ENCODE assay signal across 8 cellular contexts in genomic region chr4:80183196-80184052, GRCh38. TPM values are rescaled to one million over a fixed set of nuclear protein-coding genes. Genes with fewer than 3 reads are reported as not detected.
A peak's percentile ranks its signal among the peaks of the same experiment; 100 is the strongest.
DNase-seq lines count a peak whose midpoint lies in the region; ATAC-seq, FAIRE-seq and TF ChIP-seq lines count a peak whose summit lies in the region.

No MANE protein-coding gene starts in this region.

- peaks cover 33% of the 10 kb centered on the region for H3K27me3 Mint-ChIP-seq in activated naive CD8-positive, alpha-beta T cell treated with anti-CD3 and anti-CD28 coated beads, Interleukin-2, amount 10 ng/mL, durations not matched to agents 7 days and 5 days

- H3K36me3 ChIP-seq in H7 (replicated peaks; ENCODE audit: control insufficient read depth, insufficient read depth, low read length) (no peaks in the 10 kb centered on the region), iPS-20b (ENCODE audit: insufficient read depth, low read depth, low read length) (no peaks in the 10 kb centered on the region), small intestine (ENCODE audit: control insufficient read depth in 2 of 2, insufficient read depth in 2 of 2, low read length in 2 of 2) (no peaks in the 10 kb centered on the region)

- FAIRE-seq in small intestine (lab: Jason Lieb, UNC), result no peak

- H3K27ac Mint-ChIP-seq in activated naive CD8-positive, alpha-beta T cell treated with anti-CD3 and anti-CD28 coated beads, Interleukin-2, amount 10 ng/mL, durations not matched to agents 7 days and 5 days, result peak overlapping the region; percentile 74

- no peak for TF ChIP-seq CTCF in NB4 (IDR thresholded peaks at IDR 0.05; ENCODE audit: low read depth, low read length)

- TF ChIP-seq POLR2A in NB4 (IDR thresholded peaks at IDR 0.05; ENCODE audit: extremely low read depth, insufficient read length), result no peak

- H3K27ac ChIP-seq in iPS-20b (ENCODE audit: low read length), result no peak overlapping the region
- peak overlapping the region in 1 of 2 donors; percentile 33 for H3K27ac ChIP-seq in small intestine (ENCODE audit: low read depth in 1 of 2, low read length in 1 of 2)

- 4 to 5% (median 5%) methylated on average over 41 to 55 of the region's 55 CpGs for WGBS in small intestine, 3 donors

- H3K4me3 ChIP-seq in H7 (ENCODE audit: insufficient read depth, low read depth, low read length) (peak overlapping the region; percentile 57), NB4 (ENCODE audit: low read depth, low read length) (peak overlapping the region; percentile 82), iPS-20b (ENCODE audit: low read length) (peak overlapping the region; percentile 73), small intestine (ENCODE audit: low read depth in 1 of 2, low read length in 2 of 2) (peak overlapping the region; percentile 30 to 40)

- peaks cover 8% of the 10 kb centered on the region for H3K9me3 Mint-ChIP-seq in activated naive CD8-positive, alpha-beta T cell treated with anti-CD3 and anti-CD28 coated beads, Interleukin-2, amount 10 ng/mL, durations not matched to agents 7 days and 5 days

- peak; percentile 62 for ATAC-seq in activated naive CD8-positive, alpha-beta T cell treated with anti-CD3 and anti-CD28 coated beads, Interleukin-2, amount 10 ng/mL, durations not matched to agents 7 days and 5 days (ENCODE audit: low read depth)

- peaks cover 76% of the 10 kb centered on the region for H3K27me3 ChIP-seq in H7 (ENCODE audit: control insufficient read depth, insufficient read depth, low read length)
- H3K27me3 ChIP-seq in iPS-20b (ENCODE audit: insufficient read depth, low read length), result peaks cover 88% of the 10 kb centered on the region
- peaks cover 0 to 1% of the 10 kb centered on the region in 2 donors for H3K27me3 ChIP-seq in small intestine (ENCODE audit: control insufficient read depth in 2 of 2, insufficient read depth in 2 of 2, low read length in 2 of 2)

- H3K4me3 Mint-ChIP-seq in activated naive CD8-positive, alpha-beta T cell treated with anti-CD3 and anti-CD28 coated beads, Interleukin-2, amount 10 ng/mL, durations not matched to agents 7 days and 5 days, result peak overlapping the region; percentile 93

- POLR2A ChIA-PET in activated naive CD8-positive, alpha-beta T cell treated with anti-CD3 and anti-CD28 coated beads, Interleukin-2, amount 10 ng/mL, durations not matched to agents 7 days and 5 days (lab: Charles Lee), result interaction anchor here (1.7 to 3.9 kb wide), 4 partner anchors 11 to 110 kb away, joined by 4 to 22 read pairs (median 14); partner anchors contain the start of gene ANTXR2

- H3K9ac ChIP-seq in iPS-20b (ENCODE audit: low read depth, low read length), result no peak overlapping the region

- H3K4me1 Mint-ChIP-seq in activated naive CD8-positive, alpha-beta T cell treated with anti-CD3 and anti-CD28 coated beads, Interleukin-2, amount 10 ng/mL, durations not matched to agents 7 days and 5 days, result peaks cover 30% of the 10 kb centered on the region

- peak; percentile 57 for DNase-seq in DMS 273 treated with DMSO at 0.1 percent for 48 hours (lab: John Stamatoyannopoulos, UW)
- DNase-seq in H7, result no peak
- DNase-seq in NB4 (ENCODE audit: low read depth), result peak; percentile 77
- DNase-seq in activated naive CD8-positive, alpha-beta T cell treated with anti-CD3 and anti-CD28 coated beads, Interleukin-2, amount 10 ng/mL, durations not matched to agents 7 days and 5 days, result no peak
- no peak for DNase-seq in small intestine
- no peak for DNase-seq in NCI-H2107 (lab: John Stamatoyannopoulos, UW)
- DNase-seq in cortex of kidney (lab: John Stamatoyannopoulos, UW), result no peak

- H3K9me3 ChIP-seq in iPS-20b (ENCODE audit: insufficient read depth, low read depth, low read length) (peaks cover 2% of the 10 kb centered on the region; the same call in 1 of the 2 replicates), small intestine (ENCODE audit: control insufficient read depth, low read depth) (no peaks in the 10 kb centered on the region)

- peaks cover 6% of the 10 kb centered on the region for H3K36me3 Mint-ChIP-seq in activated naive CD8-positive, alpha-beta T cell treated with anti-CD3 and anti-CD28 coated beads, Interleukin-2, amount 10 ng/mL, durations not matched to agents 7 days and 5 days

- H3K4me1 ChIP-seq in iPS-20b (ENCODE audit: insufficient read depth, low read length), result peaks cover 8% of the 10 kb centered on the region; the same call in 1 of the 2 replicates
- H3K4me1 ChIP-seq in small intestine (ENCODE audit: control insufficient read depth in 2 of 2, insufficient read depth in 1 of 2, low read depth in 1 of 2, low read length in 1 of 2), result no peaks in the 10 kb centered on the region

RNA-seq across cellular contexts. Expression of gene PRDM8, which starts 13.9 kb away (rescaled TPM):
- total RNA-seq in H7 (2014; rRNA removed; shearing (Covaris generic)), result 0.07 TPM in 1 of 2 replicates, not detected in the other
- total RNA-seq in activated naive CD8-positive, alpha-beta T cell treated with anti-CD3 and anti-CD28 coated beads, Interleukin-2, amount 10 ng/mL, durations not matched to agents 7 days and 5 days, result 1 to 10 TPM; 8.2 to 9.5 TPM
- polyA plus RNA-seq in small intestine, result 1 to 10 TPM in 1 of 3 donors, under 1 TPM in 1, not detected in 1; 0.27 to 2.0 TPM

Comparison
In these comparisons a context has a peak if more than half of its experiments do, and no peak if none do; other contexts are left out.
1. DNase-seq: peak in DMS 273 treated with DMSO at 0.1 percent for 48 hours (single experiment) and NB4 (single experiment); none in H7 (single experiment), activated naive CD8-positive, alpha-beta T cell treated with anti-CD3 and anti-CD28 coated beads, Interleukin-2, amount 10 ng/mL, durations not matched to agents 7 days and 5 days (single experiment), small intestine (single experiment), NCI-H2107 (single experiment) and cortex of kidney (single experiment).
2. Peak in every context shown above with its lines, with median percentiles within 50 percentile points of each other: H3K4me3 ChIP-seq.